Comparison of ENCODE assay signal across 8 cellular contexts in genomic region chr3:38138347-38139190, GRCh38. TPM values are rescaled to one million over a fixed set of nuclear protein-coding genes. Genes with fewer than 3 reads are reported as not detected.
A peak's percentile ranks its signal among the peaks of the same experiment; 100 is the strongest.
DNase-seq lines count a peak whose midpoint lies in the region; ATAC-seq and TF ChIP-seq lines count a peak whose summit lies in the region.

TSS of gene MYD88 (plus strand) at chr3:38138661. CDS start at chr3:38138701, 40 bp downstream.

- peak; percentile 27 for ATAC-seq in GM21367 (IDR thresholded peaks at IDR 0.05; ENCODE audit: unreplicated experiment)

- under 1% methylated on average over 65 of the region's 65 CpGs for WGBS in urinary bladder

- no peaks in the 10 kb centered on the region for H3K9me3 ChIP-seq in left ventricle myocardium inferior (replicated peaks)

- H3K4me1 ChIP-seq in left ventricle myocardium inferior (peaks cover 63% of the 10 kb centered on the region), urinary bladder (ENCODE audit: insufficient read depth) (no peaks in the 10 kb centered on the region)

- peak within 1 kb of the TSS; percentile 98 for H3K27ac ChIP-seq in left ventricle myocardium inferior (replicated peaks)
- H3K27ac ChIP-seq in urinary bladder (ENCODE audit: low read depth): peak within 1 kb of the TSS; percentile 86

- DNase-seq in COLO829 (ENCODE audit: low spot score): peak; percentile 53
- DNase-seq in KG1 (lab: John Stamatoyannopoulos, UW): peak; percentile 60
- DNase-seq in T-helper 2 cell: peak; percentile 65 to 88 (median 80)
- peak; percentile 34 for DNase-seq in amniotic epithelial cell (ENCODE audit: low read depth)
- DNase-seq in left ventricle myocardium inferior: peak; percentile 88
- DNase-seq in pulmonary artery endothelial cell (ENCODE audit: low read depth, low spot score): no peak

- H3K36me3 ChIP-seq in left ventricle myocardium inferior (peaks cover 38% of the 10 kb centered on the region), urinary bladder (ENCODE audit: insufficient read depth) (no peaks in the 10 kb centered on the region)

- peak within 1 kb of the TSS; percentile 91 for H3K4me3 ChIP-seq in left ventricle myocardium inferior
- H3K4me3 ChIP-seq in urinary bladder (ENCODE audit: low read depth, low read length): peak within 1 kb of the TSS; percentile 69

- intact Hi-C loops in left ventricle myocardium inferior (cut with micrococcal nuclease): no loop called here

- H3K27me3 ChIP-seq in left ventricle myocardium inferior (ENCODE audit: low read depth): no peaks in the 10 kb centered on the region

- TF ChIP-seq CTCF in left ventricle myocardium inferior (IDR thresholded peaks at IDR 0.05; ENCODE audit: borderline replicate concordance): no peak

RNA-seq across cellular contexts. Expression of gene MYD88, which starts in this region (rescaled TPM):
- total RNA-seq in left ventricle myocardium inferior: 6.9 TPM
- total RNA-seq in pulmonary artery endothelial cell: 12.7 and 15.2 TPM in 2 replicates
- 8.0 TPM for total RNA-seq in urinary bladder
- polyA plus RNA-seq in urinary bladder: 36.3 TPM
